ENCODE assay signal across 8 cellular contexts in the genomic region with DNA sequence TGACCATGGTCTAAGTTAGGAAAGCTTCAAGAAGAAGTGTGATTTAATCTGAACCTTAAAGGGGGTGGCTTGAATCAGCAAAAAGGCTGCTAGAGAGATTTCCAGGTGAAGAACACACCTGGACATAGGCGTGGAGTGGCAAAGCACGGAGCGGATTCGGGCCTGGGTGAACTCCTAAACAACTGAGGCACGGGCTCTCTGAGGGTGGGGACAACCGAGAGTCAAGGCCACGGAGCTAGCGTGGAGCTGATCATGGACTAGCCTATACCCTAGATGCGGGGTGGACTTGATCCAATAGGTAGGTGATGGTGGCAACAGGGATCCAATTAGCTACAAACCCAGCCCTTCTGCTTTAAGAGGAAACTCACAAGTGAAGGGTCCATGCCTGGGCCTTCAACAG. TPM values are rescaled to one million over a fixed set of nuclear protein-coding genes. Genes with fewer than 3 reads are reported as not detected.
"Had no signal": no experiment of that assay in that cellular context is flagged by ENCODE, and none has a peak within 500 bp of the region (broad histone marks: within the 10 kb centered on the region; RNA-seq: fewer than 3 reads in every experiment).

No MANE protein-coding gene starts in this region.

- H3K27ac Mint-ChIP-seq: IgD-negative memory B cell had no signal

- DNase-seq: IMR-90, KBM-7, KG1 had no signal

- H3K9ac ChIP-seq: KMS-11 had no signal

- H3K4me3 ChIP-seq: K562 had no signal

- FAIRE-seq: HepG2, K562 had no signal

- H3K4me2 ChIP-seq: KMS-11 had no signal

- H3K4me1 Mint-ChIP-seq: IgD-negative memory B cell had no signal

- ATAC-seq: HepG2, K562 had no signal

- H3K4me3 Mint-ChIP-seq: IgD-negative memory B cell had no signal

- H3K27ac ChIP-seq: HL-60, KMS-11 had no signal

- H3K36me3 Mint-ChIP-seq: IgD-negative memory B cell had no signal

RNA-seq across cellular contexts. Expression of a gene that starts 27.8 kb away (rescaled TPM):
- total RNA-seq: HepG2, K562 had no signal
- polyA plus RNA-seq: HepG2, IgD-negative memory B cell, K562 had no signal
